Comparison of ENCODE assay signal across 26 cellular contexts in genomic region chr3:187243933-187244564, GRCh38. TPM values are rescaled to one million over a fixed set of nuclear protein-coding genes. Genes with fewer than 3 reads are reported as not detected.
DNase-seq lines count a peak whose midpoint lies in the region; ATAC-seq and TF ChIP-seq lines count a peak whose summit lies in the region.
"Had no signal": no experiment of that assay in that cellular context is flagged by ENCODE, and none has a peak within 500 bp of the region (broad histone marks: within the 10 kb centered on the region; RNA-seq: fewer than 3 reads in every experiment).

No MANE protein-coding gene starts in this region.

- H3K9me3 ChIP-seq in left lung (no peaks in the 10 kb centered on the region), lower lobe of right lung (no peaks in the 10 kb centered on the region)
- H3K9me3 ChIP-seq: A549, SJSA1 had no signal

- H3K4me3 ChIP-seq in ACC112 (ENCODE audit: low read depth, low read length) (no peak overlapping the region), fibroblast of mammary gland (ENCODE audit: control insufficient read depth, low read depth, low read length) (no peak overlapping the region), left lung (no peak overlapping the region), lower lobe of right lung (no peak overlapping the region)
- H3K4me3 ChIP-seq: A549, cardiac muscle cell, hepatocyte, SJSA1 had no signal

- H3K9me3 Mint-ChIP-seq in chondrocyte (ENCODE audit: low read depth): no peaks in the 10 kb centered on the region
- H3K9me3 Mint-ChIP-seq: activated CD4-positive, alpha-beta T cell treated with anti-CD3 and anti-CD28 coated beads, Interleukin-2, amount 10 ng/mL, durations not matched to agents 24 days and 14 days had no signal

- H3K79me2 ChIP-seq in ACC112 (ENCODE audit: control insufficient read depth, insufficient read depth, low read length, unreplicated experiment): no peaks in the 10 kb centered on the region
- H3K79me2 ChIP-seq: hepatocyte had no signal

- DNase-seq in MV-4-11 (lab: John Stamatoyannopoulos, UW) (peak; percentile 18), fibroblast of mammary gland (ENCODE audit: low read depth) (peak; percentile 66), left lung (no peak), OCI-M2 (lab: John Stamatoyannopoulos, UW; ENCODE audit: unreplicated experiment) (no peak), chondrocyte (ENCODE audit: low spot score) (no peak), lower lobe of right lung (no peak)
- DNase-seq in activated CD8-positive, alpha-beta memory T cell treated with anti-CD3 and anti-CD28 coated beads for 24 hours: no peak
- DNase-seq: activated CD4-positive, alpha-beta T cell treated with anti-CD3 and anti-CD28 coated beads, Interleukin-2, amount 10 ng/mL, durations not matched to agents 24 days and 14 days; activated CD8-positive, alpha-beta memory T cell treated with anti-CD3 and anti-CD28 coated beads, Interleukin-2, amount 50 U/mL, for 48 hours; activated gamma-delta T cell; CD4-positive, CD25-positive, alpha-beta regulatory T cell; mesendoderm; naive B cell; NCI-H1694; NCI-H82; occipital lobe; retina; stimulated activated CD8-positive, alpha-beta memory T cell treated with anti-CD3 and anti-CD28 coated beads, Interleukin-4, amount 100 ng/mL, for 48 hours; T-helper 17 cell had no signal

- H3K36me3 Mint-ChIP-seq in chondrocyte (ENCODE audit: low read depth): peaks cover 2% of the 10 kb centered on the region
- H3K36me3 Mint-ChIP-seq: CD4-positive, CD25-positive, alpha-beta regulatory T cell had no signal

- H3K27me3 ChIP-seq in ACC112 (ENCODE audit: insufficient read depth, low read length) (no peaks in the 10 kb centered on the region), left lung (no peaks in the 10 kb centered on the region), lower lobe of right lung (ENCODE audit: low read depth) (no peaks in the 10 kb centered on the region)
- H3K27me3 ChIP-seq: cardiac muscle cell, hepatocyte, SJSA1 had no signal

- no peak overlapping the region for H3K4me3 Mint-ChIP-seq in chondrocyte (ENCODE audit: unreplicated experiment)
- H3K4me3 Mint-ChIP-seq: activated CD4-positive, alpha-beta T cell treated with anti-CD3 and anti-CD28 coated beads, Interleukin-2, amount 10 ng/mL, durations not matched to agents 24 days and 14 days; CD4-positive, CD25-positive, alpha-beta regulatory T cell; naive B cell; T-helper 17 cell had no signal

- ATAC-seq in left lung: peak; percentile 15
- ATAC-seq in lower lobe of right lung: no peak
- ATAC-seq: A549, T-helper 17 cell had no signal

- intact Hi-C loops in left lung (cut with DNase I): no loop called here
- intact Hi-C loops in lower lobe of right lung (cut with DNase I): no loop called here

- H3K36me3 ChIP-seq in ACC112 (ENCODE audit: insufficient read depth, low read length) (no peaks in the 10 kb centered on the region), left lung (no peaks in the 10 kb centered on the region), lower lobe of right lung (no peaks in the 10 kb centered on the region)
- H3K36me3 ChIP-seq: SJSA1 had no signal

- H3K27ac Mint-ChIP-seq in chondrocyte (ENCODE audit: unreplicated experiment): no peak overlapping the region
- H3K27ac Mint-ChIP-seq: activated CD4-positive, alpha-beta T cell treated with anti-CD3 and anti-CD28 coated beads, Interleukin-2, amount 10 ng/mL, durations not matched to agents 24 days and 14 days; T-helper 17 cell had no signal

- H2AFZ ChIP-seq in ACC112 (ENCODE audit: low read length, unreplicated experiment): peak overlapping the region; percentile 23
- H2AFZ ChIP-seq: hepatocyte had no signal

- H3K4me1 ChIP-seq in ACC112 (ENCODE audit: control insufficient read depth, insufficient read depth, low read length, unreplicated experiment) (peaks cover 21% of the 10 kb centered on the region), left lung (no peaks in the 10 kb centered on the region), lower lobe of right lung (no peaks in the 10 kb centered on the region)
- H3K4me1 ChIP-seq: A549, SJSA1 had no signal

- no peaks in the 10 kb centered on the region for H3K4me1 Mint-ChIP-seq in chondrocyte (ENCODE audit: low read depth)
- H3K4me1 Mint-ChIP-seq: naive B cell had no signal

- peak overlapping the region; percentile 42 for H3K27ac ChIP-seq in ACC112 (ENCODE audit: low read depth, low read length)
- no peak overlapping the region for H3K27ac ChIP-seq in left lung
- H3K27ac ChIP-seq in lower lobe of right lung: no peak overlapping the region
- H3K27ac ChIP-seq: A549, cardiac muscle cell, hepatocyte, SJSA1 had no signal

- H3K27me3 Mint-ChIP-seq in chondrocyte (ENCODE audit: low read depth): no peaks in the 10 kb centered on the region

- TF ChIP-seq CTCF in fibroblast of mammary gland (conservative IDR thresholded peaks at IDR 0.05; ENCODE audit: control insufficient read depth, insufficient read depth, low read depth, low read length): no peak
- no peak for TF ChIP-seq CTCF in left lung (IDR thresholded peaks at IDR 0.05)
- TF ChIP-seq CTCF in chondrocyte (IDR thresholded peaks at IDR 0.05): no peak
- TF ChIP-seq CTCF in lower lobe of right lung (IDR thresholded peaks at IDR 0.05): no peak

RNA-seq across cellular contexts. Expression of gene RTP1, which starts 46.8 kb away (rescaled TPM):
- not detected for total RNA-seq in left lung
- total RNA-seq in chondrocyte: not detected in 3 replicates
- not detected for total RNA-seq in lower lobe of right lung
- total RNA-seq: activated CD4-positive, alpha-beta T cell treated with anti-CD3 and anti-CD28 coated beads, Interleukin-2, amount 10 ng/mL, durations not matched to agents 24 days and 14 days; cardiac muscle cell; CD4-positive, CD25-positive, alpha-beta regulatory T cell; epithelial cell of proximal tubule; hepatocyte; occipital lobe; SJSA1; subcutaneous adipose tissue; T-helper 17 cell had no signal

RNA-seq across cellular contexts. Expression of gene MASP1, which starts 47.5 kb away (rescaled TPM):
- total RNA-seq in left lung (1 to 10 TPM in 1 of 2 donors, under 1 TPM in 1; 0.42 to 4.5 TPM), chondrocyte (0.34 to 2.0 TPM (median 0.92 TPM) in 3 replicates), lower lobe of right lung (4.3 TPM)
- total RNA-seq: activated CD4-positive, alpha-beta T cell treated with anti-CD3 and anti-CD28 coated beads, Interleukin-2, amount 10 ng/mL, durations not matched to agents 24 days and 14 days; CD4-positive, CD25-positive, alpha-beta regulatory T cell; epithelial cell of proximal tubule had no signal

Comparison
In these comparisons a context has a peak if more than half of its experiments do, and no peak if none do; other contexts are left out.
1. DNase-seq: peak in MV-4-11 (single experiment) and fibroblast of mammary gland (single experiment); none in left lung (0 of 2), OCI-M2 (single experiment), chondrocyte (single experiment), activated CD8-positive, alpha-beta memory T cell treated with anti-CD3 and anti-CD28 coated beads for 24 hours (single experiment) and lower lobe of right lung (single experiment).